ENCODE assay signal across 28 cellular contexts in genomic region chr11:84833488-84834086, GRCh38.
"Had no signal": no experiment of that assay in that cellular context is flagged by ENCODE, and none has a peak within 500 bp of the region (broad histone marks: within the 10 kb centered on the region; RNA-seq: fewer than 3 reads in every experiment).

No MANE protein-coding gene starts in this region.

- H3K9me3 ChIP-seq: ascending aorta, body of pancreas had no signal

- H3K4me3 Mint-ChIP-seq: activated B cell treated with CpG ODN at 0.5 μM for 24 hours; activated CD4-positive, alpha-beta T cell treated with anti-CD3 and anti-CD28 coated beads, Interleukin-2, amount 10 ng/mL, durations not matched to agents 24 days and 14 days; activated CD8-positive, alpha-beta memory T cell treated with anti-CD3 and anti-CD28 coated beads, Interleukin-2, amount 10 ng/mL, durations not matched to agents 7 days and 5 days; activated naive CD8-positive, alpha-beta T cell treated with anti-CD3 and anti-CD28 coated beads, Interleukin-2, amount 50 U/mL, for 24 hours; activated T-cell treated with anti-CD3 and anti-CD28 coated beads, Interleukin-2, amount 50 U/mL, for 24 hours; activated T-helper 1 cell treated with anti-CD3 and anti-CD28 coated beads, Interleukin-12 subunit alpha, Interleukin-12 subunit beta, Interleukin-2, Interleukin-4 antibody, amounts not matched to agents 30 ng/mL and 10 ng/mL and 1 ng/mL, durations not matched to agents 14 hours and 24 hours and 36 hours; T-cell had no signal

- DNase-seq: activated B cell treated with CpG ODN at 0.5 μM for 24 hours; activated CD4-positive, alpha-beta T cell treated with anti-CD3 and anti-CD28 coated beads for 1 hour; activated CD4-positive, alpha-beta T cell treated with anti-CD3 and anti-CD28 coated beads, Interleukin-2, amount 10 ng/mL, durations not matched to agents 24 days and 14 days; activated CD4-positive, alpha-beta T cell treated with anti-CD3 and anti-CD28 coated beads, Interleukin-2, amount 50 U/mL, for 48 hours; activated CD8-positive, alpha-beta memory T cell treated with anti-CD3 and anti-CD28 coated beads, Interleukin-2, amount 10 ng/mL, durations not matched to agents 7 days and 5 days; activated effector memory CD4-positive, alpha-beta T cell treated with Interleukin-2 at 50 U/mL for 16 hours; activated naive CD4-positive, alpha-beta T cell; activated naive CD8-positive, alpha-beta T cell treated with anti-CD3 and anti-CD28 coated beads, Interleukin-2, amount 50 U/mL, for 24 hours; activated T-cell treated with anti-CD3 and anti-CD28 coated beads, Interleukin-2, amount 50 U/mL, for 24 hours; amniotic stem cell; body of pancreas; central memory CD4-positive, alpha-beta T cell; NCI-H1048; NCI-H146; NCI-H1930; NCI-H2107; NCI-H2171 treated with DMSO at 0.1 percent for 48 hours; NCI-H226; NCI-H526; NCI-H774; PC-3; SHP77 treated with DMSO at 0.1 percent for 48 hours; T-cell; T-helper 2 cell; T1000 had no signal

- H3K27ac ChIP-seq: ascending aorta, body of pancreas had no signal

- H3K4me3 ChIP-seq: ascending aorta, body of pancreas had no signal

- H3K36me3 Mint-ChIP-seq: activated CD8-positive, alpha-beta memory T cell treated with anti-CD3 and anti-CD28 coated beads, Interleukin-2, amount 10 ng/mL, durations not matched to agents 7 days and 5 days; activated naive CD4-positive, alpha-beta T cell treated with anti-CD3 and anti-CD28 coated beads, Interleukin-2, amount 50 U/mL, for 72 hours; T-cell had no signal

- H3K27me3 Mint-ChIP-seq: activated B cell treated with CpG ODN at 0.5 μM for 24 hours; activated CD4-positive, alpha-beta T cell treated with anti-CD3 and anti-CD28 coated beads, Interleukin-2, amount 10 ng/mL, durations not matched to agents 24 days and 14 days; activated CD8-positive, alpha-beta memory T cell treated with anti-CD3 and anti-CD28 coated beads, Interleukin-2, amount 10 ng/mL, durations not matched to agents 7 days and 5 days; activated naive CD8-positive, alpha-beta T cell treated with anti-CD3 and anti-CD28 coated beads, Interleukin-2, amount 50 U/mL, for 24 hours; activated T-cell treated with anti-CD3 and anti-CD28 coated beads, Interleukin-2, amount 50 U/mL, for 24 hours; T-cell had no signal

- H3K27me3 ChIP-seq: ascending aorta, body of pancreas had no signal

- H3K36me3 ChIP-seq: ascending aorta had no signal

- H3K27ac Mint-ChIP-seq: activated B cell treated with CpG ODN at 0.5 μM for 24 hours; activated CD4-positive, alpha-beta T cell treated with anti-CD3 and anti-CD28 coated beads, Interleukin-2, amount 10 ng/mL, durations not matched to agents 24 days and 14 days; activated CD8-positive, alpha-beta memory T cell treated with anti-CD3 and anti-CD28 coated beads, Interleukin-2, amount 10 ng/mL, durations not matched to agents 7 days and 5 days; activated naive CD4-positive, alpha-beta T cell treated with anti-CD3 and anti-CD28 coated beads, Interleukin-2, amount 50 U/mL, for 72 hours; activated naive CD8-positive, alpha-beta T cell treated with anti-CD3 and anti-CD28 coated beads, Interleukin-2, amount 50 U/mL, for 24 hours; activated T-cell treated with anti-CD3 and anti-CD28 coated beads, Interleukin-2, amount 50 U/mL, for 24 hours; activated T-helper 1 cell treated with anti-CD3 and anti-CD28 coated beads, Interleukin-12 subunit alpha, Interleukin-12 subunit beta, Interleukin-2, Interleukin-4 antibody, amounts not matched to agents 30 ng/mL and 10 ng/mL and 1 ng/mL, durations not matched to agents 14 hours and 24 hours and 36 hours; T-cell had no signal

- H3K4me1 ChIP-seq: ascending aorta, body of pancreas had no signal

- H3K9me3 Mint-ChIP-seq: activated B cell treated with CpG ODN at 0.5 μM for 24 hours; activated CD4-positive, alpha-beta T cell treated with anti-CD3 and anti-CD28 coated beads, Interleukin-2, amount 10 ng/mL, durations not matched to agents 24 days and 14 days; activated T-helper 1 cell treated with anti-CD3 and anti-CD28 coated beads, Interleukin-12 subunit alpha, Interleukin-12 subunit beta, Interleukin-2, Interleukin-4 antibody, amounts not matched to agents 30 ng/mL and 10 ng/mL and 1 ng/mL, durations not matched to agents 14 hours and 24 hours and 36 hours had no signal

- H3K4me1 Mint-ChIP-seq: activated CD4-positive, alpha-beta T cell treated with anti-CD3 and anti-CD28 coated beads, Interleukin-2, amount 10 ng/mL, durations not matched to agents 24 days and 14 days; activated CD8-positive, alpha-beta memory T cell treated with anti-CD3 and anti-CD28 coated beads, Interleukin-2, amount 10 ng/mL, durations not matched to agents 7 days and 5 days; activated naive CD8-positive, alpha-beta T cell treated with anti-CD3 and anti-CD28 coated beads, Interleukin-2, amount 50 U/mL, for 24 hours; T-cell had no signal

- ATAC-seq: activated CD8-positive, alpha-beta memory T cell treated with anti-CD3 and anti-CD28 coated beads, Interleukin-2, amount 10 ng/mL, durations not matched to agents 7 days and 5 days; activated naive CD4-positive, alpha-beta T cell treated with anti-CD3 and anti-CD28 coated beads, Interleukin-2, amount 50 U/mL, for 72 hours; activated naive CD8-positive, alpha-beta T cell treated with anti-CD3 and anti-CD28 coated beads, Interleukin-2, amount 50 U/mL, for 24 hours; body of pancreas; PC-3; T-cell had no signal
